In genomic region chr6:143842902-143843688, GRCh38 we compare ENCODE assay signal across 1 cellular context.
TF ChIP-seq lines count a peak whose summit lies in the region.

A gene with protein sequence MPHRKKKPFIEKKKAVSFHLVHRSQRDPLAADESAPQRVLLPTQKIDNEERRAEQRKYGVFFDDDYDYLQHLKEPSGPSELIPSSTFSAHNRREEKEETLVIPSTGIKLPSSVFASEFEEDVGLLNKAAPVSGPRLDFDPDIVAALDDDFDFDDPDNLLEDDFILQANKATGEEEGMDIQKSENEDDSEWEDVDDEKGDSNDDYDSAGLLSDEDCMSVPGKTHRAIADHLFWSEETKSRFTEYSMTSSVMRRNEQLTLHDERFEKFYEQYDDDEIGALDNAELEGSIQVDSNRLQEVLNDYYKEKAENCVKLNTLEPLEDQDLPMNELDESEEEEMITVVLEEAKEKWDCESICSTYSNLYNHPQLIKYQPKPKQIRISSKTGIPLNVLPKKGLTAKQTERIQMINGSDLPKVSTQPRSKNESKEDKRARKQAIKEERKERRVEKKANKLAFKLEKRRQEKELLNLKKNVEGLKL (plus strand): TSS chr6:143843338. CDS start chr6:143843478, 140 bp downstream.

TF ChIP-seq in HepG2, 621 proteins besides CTCF, POLR2A, EP300 and RAD21 (continued from another document and continues in another):
- TF ChIP-seq, protein P1, sequence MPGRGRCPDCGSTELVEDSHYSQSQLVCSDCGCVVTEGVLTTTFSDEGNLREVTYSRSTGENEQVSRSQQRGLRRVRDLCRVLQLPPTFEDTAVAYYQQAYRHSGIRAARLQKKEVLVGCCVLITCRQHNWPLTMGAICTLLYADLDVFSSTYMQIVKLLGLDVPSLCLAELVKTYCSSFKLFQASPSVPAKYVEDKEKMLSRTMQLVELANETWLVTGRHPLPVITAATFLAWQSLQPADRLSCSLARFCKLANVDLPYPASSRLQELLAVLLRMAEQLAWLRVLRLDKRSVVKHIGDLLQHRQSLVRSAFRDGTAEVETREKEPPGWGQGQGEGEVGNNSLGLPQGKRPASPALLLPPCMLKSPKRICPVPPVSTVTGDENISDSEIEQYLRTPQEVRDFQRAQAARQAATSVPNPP (CRISPR knock-in tag; IDR thresholded peaks at IDR 0.05) = peak; percentile 87
- TF ChIP-seq SRSF4 (IDR thresholded peaks at IDR 0.05; ENCODE audit: low read depth, low read length, poor library complexity, severe bottlenecking) = no peak
- TF ChIP-seq REXO4 (CRISPR knock-in tag; IDR thresholded peaks at IDR 0.05; ENCODE audit: borderline replicate concordance) = peak; percentile 96; the same call in 1 of the 2 replicates
- TF ChIP-seq ZNF619 (CRISPR knock-in tag; IDR thresholded peaks at IDR 0.05) = peak; percentile 97
- peak; percentile 89 for TF ChIP-seq KAT7 (CRISPR knock-in tag; IDR thresholded peaks at IDR 0.05; ENCODE audit: borderline replicate concordance)
- peak; percentile 90 for TF ChIP-seq ATF7 (IDR thresholded peaks at IDR 0.05)
- TF ChIP-seq ATF7 (CRISPR knock-in tag; IDR thresholded peaks at IDR 0.05) = peak; percentile 99
- peak; percentile 80; the same call in 1 of the 2 replicates for TF ChIP-seq ZNF713 (CRISPR knock-in tag; IDR thresholded peaks at IDR 0.05)
- TF ChIP-seq ZNF546 (CRISPR knock-in tag; conservative IDR thresholded peaks at IDR 0.05) = peak; percentile 95
- peak; percentile 82 for TF ChIP-seq ZNF503 (CRISPR knock-in tag; IDR thresholded peaks at IDR 0.05)
- TF ChIP-seq ZNF292 (CRISPR knock-in tag; IDR thresholded peaks at IDR 0.05; ENCODE audit: borderline replicate concordance, low read depth) = peak; percentile 97
- TF ChIP-seq ZNF143 (CRISPR knock-in tag; IDR thresholded peaks at IDR 0.05) = peak; percentile 67; the same call in 1 of the 2 replicates
- peak; percentile 73 for TF ChIP-seq ZNF629 (CRISPR knock-in tag; conservative IDR thresholded peaks at IDR 0.05)
- TF ChIP-seq ZFP41 (CRISPR knock-in tag; IDR thresholded peaks at IDR 0.05; ENCODE audit: borderline replicate concordance) = peak; percentile 96
- TF ChIP-seq ZNF496 (CRISPR knock-in tag; IDR thresholded peaks at IDR 0.05; ENCODE audit: insufficient replicate concordance) = no peak
- TF ChIP-seq ZNF7 (CRISPR knock-in tag; IDR thresholded peaks at IDR 0.05) = 0 out of 2 replicates have a peak, but pooled peaks have one; percentile 33
- TF ChIP-seq ZNF251 (CRISPR knock-in tag; IDR thresholded peaks at IDR 0.05) = peak; percentile 86; the same call in 1 of the 2 replicates
- TF ChIP-seq NRL (CRISPR knock-in tag; IDR thresholded peaks at IDR 0.05; ENCODE audit: borderline replicate concordance) = peak; percentile 98
- no peak for TF ChIP-seq ZNF382 (CRISPR knock-in tag; IDR thresholded peaks at IDR 0.05; ENCODE audit: borderline replicate concordance)
- peak; percentile 22; the same call in 1 of the 2 replicates for TF ChIP-seq GATA4 (IDR thresholded peaks at IDR 0.05; ENCODE audit: borderline replicate concordance, low read depth)
- TF ChIP-seq ZNF138 (CRISPR knock-in tag; IDR thresholded peaks at IDR 0.05; ENCODE audit: low read depth) = peak; percentile 97
- TF ChIP-seq GMEB2 (CRISPR knock-in tag; IDR thresholded peaks at IDR 0.05; ENCODE audit: low read depth) = peak; percentile 56; the same call in 1 of the 2 replicates
- peak; percentile 96 for TF ChIP-seq ZNF335 (CRISPR knock-in tag; IDR thresholded peaks at IDR 0.05)
- peak; percentile 42; the same call in 1 of the 2 replicates for TF ChIP-seq DZIP1 (CRISPR knock-in tag; IDR thresholded peaks at IDR 0.05)
- peak; percentile 58 for TF ChIP-seq GATAD2A (CRISPR knock-in tag; IDR thresholded peaks at IDR 0.05)
- no peak for TF ChIP-seq ARNT (IDR thresholded peaks at IDR 0.05)
- TF ChIP-seq ZNF101 (CRISPR knock-in tag; IDR thresholded peaks at IDR 0.05; ENCODE audit: borderline replicate concordance, low read depth) = peak; percentile 97
- TF ChIP-seq, protein P2, sequence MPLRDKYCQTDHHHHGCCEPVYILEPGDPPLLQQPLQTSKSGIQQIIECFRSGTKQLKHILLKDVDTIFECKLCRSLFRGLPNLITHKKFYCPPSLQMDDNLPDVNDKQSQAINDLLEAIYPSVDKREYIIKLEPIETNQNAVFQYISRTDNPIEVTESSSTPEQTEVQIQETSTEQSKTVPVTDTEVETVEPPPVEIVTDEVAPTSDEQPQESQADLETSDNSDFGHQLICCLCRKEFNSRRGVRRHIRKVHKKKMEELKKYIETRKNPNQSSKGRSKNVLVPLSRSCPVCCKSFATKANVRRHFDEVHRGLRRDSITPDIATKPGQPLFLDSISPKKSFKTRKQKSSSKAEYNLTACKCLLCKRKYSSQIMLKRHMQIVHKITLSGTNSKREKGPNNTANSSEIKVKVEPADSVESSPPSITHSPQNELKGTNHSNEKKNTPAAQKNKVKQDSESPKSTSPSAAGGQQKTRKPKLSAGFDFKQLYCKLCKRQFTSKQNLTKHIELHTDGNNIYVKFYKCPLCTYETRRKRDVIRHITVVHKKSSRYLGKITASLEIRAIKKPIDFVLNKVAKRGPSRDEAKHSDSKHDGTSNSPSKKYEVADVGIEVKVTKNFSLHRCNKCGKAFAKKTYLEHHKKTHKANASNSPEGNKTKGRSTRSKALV (CRISPR knock-in tag; IDR thresholded peaks at IDR 0.05) = peak; percentile 95
- peak; percentile 85 for TF ChIP-seq JARID2 (CRISPR knock-in tag; IDR thresholded peaks at IDR 0.05; ENCODE audit: insufficient replicate concordance)
- TF ChIP-seq ZNF570 (CRISPR knock-in tag; IDR thresholded peaks at IDR 0.05; ENCODE audit: borderline replicate concordance) = peak; percentile 97
- TF ChIP-seq ZNF362 (CRISPR knock-in tag; IDR thresholded peaks at IDR 0.05; ENCODE audit: borderline replicate concordance) = peak; percentile 81
- peak; percentile 99 for TF ChIP-seq KMT2A (CRISPR knock-in tag; IDR thresholded peaks at IDR 0.05)
- no peak for TF ChIP-seq NONO (IDR thresholded peaks at IDR 0.05)
- TF ChIP-seq NONO (CRISPR knock-in tag; conservative IDR thresholded peaks at IDR 0.05) = peak; percentile 99
- TF ChIP-seq, protein P3, sequence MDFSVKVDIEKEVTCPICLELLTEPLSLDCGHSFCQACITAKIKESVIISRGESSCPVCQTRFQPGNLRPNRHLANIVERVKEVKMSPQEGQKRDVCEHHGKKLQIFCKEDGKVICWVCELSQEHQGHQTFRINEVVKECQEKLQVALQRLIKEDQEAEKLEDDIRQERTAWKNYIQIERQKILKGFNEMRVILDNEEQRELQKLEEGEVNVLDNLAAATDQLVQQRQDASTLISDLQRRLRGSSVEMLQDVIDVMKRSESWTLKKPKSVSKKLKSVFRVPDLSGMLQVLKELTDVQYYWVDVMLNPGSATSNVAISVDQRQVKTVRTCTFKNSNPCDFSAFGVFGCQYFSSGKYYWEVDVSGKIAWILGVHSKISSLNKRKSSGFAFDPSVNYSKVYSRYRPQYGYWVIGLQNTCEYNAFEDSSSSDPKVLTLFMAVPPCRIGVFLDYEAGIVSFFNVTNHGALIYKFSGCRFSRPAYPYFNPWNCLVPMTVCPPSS (IDR thresholded peaks at IDR 0.05) = no peak
- no peak for TF ChIP-seq HNRNPK (IDR thresholded peaks at IDR 0.05; ENCODE audit: low read depth, low read length, poor library complexity, severe bottlenecking)
- no peak for TF ChIP-seq MAFG (CRISPR knock-in tag; IDR thresholded peaks at IDR 0.05)
- peak; percentile 76 for TF ChIP-seq ZNF780A (CRISPR knock-in tag; IDR thresholded peaks at IDR 0.05)
- TF ChIP-seq BCL3 (CRISPR knock-in tag; IDR thresholded peaks at IDR 0.05) = peak; percentile 99
- TF ChIP-seq, protein P4, sequence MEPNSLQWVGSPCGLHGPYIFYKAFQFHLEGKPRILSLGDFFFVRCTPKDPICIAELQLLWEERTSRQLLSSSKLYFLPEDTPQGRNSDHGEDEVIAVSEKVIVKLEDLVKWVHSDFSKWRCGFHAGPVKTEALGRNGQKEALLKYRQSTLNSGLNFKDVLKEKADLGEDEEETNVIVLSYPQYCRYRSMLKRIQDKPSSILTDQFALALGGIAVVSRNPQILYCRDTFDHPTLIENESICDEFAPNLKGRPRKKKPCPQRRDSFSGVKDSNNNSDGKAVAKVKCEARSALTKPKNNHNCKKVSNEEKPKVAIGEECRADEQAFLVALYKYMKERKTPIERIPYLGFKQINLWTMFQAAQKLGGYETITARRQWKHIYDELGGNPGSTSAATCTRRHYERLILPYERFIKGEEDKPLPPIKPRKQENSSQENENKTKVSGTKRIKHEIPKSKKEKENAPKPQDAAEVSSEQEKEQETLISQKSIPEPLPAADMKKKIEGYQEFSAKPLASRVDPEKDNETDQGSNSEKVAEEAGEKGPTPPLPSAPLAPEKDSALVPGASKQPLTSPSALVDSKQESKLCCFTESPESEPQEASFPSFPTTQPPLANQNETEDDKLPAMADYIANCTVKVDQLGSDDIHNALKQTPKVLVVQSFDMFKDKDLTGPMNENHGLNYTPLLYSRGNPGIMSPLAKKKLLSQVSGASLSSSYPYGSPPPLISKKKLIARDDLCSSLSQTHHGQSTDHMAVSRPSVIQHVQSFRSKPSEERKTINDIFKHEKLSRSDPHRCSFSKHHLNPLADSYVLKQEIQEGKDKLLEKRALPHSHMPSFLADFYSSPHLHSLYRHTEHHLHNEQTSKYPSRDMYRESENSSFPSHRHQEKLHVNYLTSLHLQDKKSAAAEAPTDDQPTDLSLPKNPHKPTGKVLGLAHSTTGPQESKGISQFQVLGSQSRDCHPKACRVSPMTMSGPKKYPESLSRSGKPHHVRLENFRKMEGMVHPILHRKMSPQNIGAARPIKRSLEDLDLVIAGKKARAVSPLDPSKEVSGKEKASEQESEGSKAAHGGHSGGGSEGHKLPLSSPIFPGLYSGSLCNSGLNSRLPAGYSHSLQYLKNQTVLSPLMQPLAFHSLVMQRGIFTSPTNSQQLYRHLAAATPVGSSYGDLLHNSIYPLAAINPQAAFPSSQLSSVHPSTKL (CRISPR knock-in tag; IDR thresholded peaks at IDR 0.05) = peak; percentile 92
- peak; percentile 86 for TF ChIP-seq SALL2 (CRISPR knock-in tag; IDR thresholded peaks at IDR 0.05)
- no peak for TF ChIP-seq RAD51 (IDR thresholded peaks at IDR 0.05; ENCODE audit: borderline replicate concordance)
- peak; percentile 94 for TF ChIP-seq NAIF1 (CRISPR knock-in tag; IDR thresholded peaks at IDR 0.05; ENCODE audit: borderline replicate concordance)
- TF ChIP-seq PITX1 (CRISPR knock-in tag; IDR thresholded peaks at IDR 0.05) = peak; percentile 93
- TF ChIP-seq PAWR (CRISPR knock-in tag; IDR thresholded peaks at IDR 0.05; ENCODE audit: borderline replicate concordance) = peak; percentile 99
- TF ChIP-seq AHR (CRISPR knock-in tag; IDR thresholded peaks at IDR 0.05) = peak; percentile 99
- TF ChIP-seq PAF1 (CRISPR knock-in tag; IDR thresholded peaks at IDR 0.05) = no peak
- peak; percentile 93 for TF ChIP-seq MTF2 (CRISPR knock-in tag; IDR thresholded peaks at IDR 0.05; ENCODE audit: borderline replicate concordance)
